1 cellular context compared by ENCODE assay signal in genomic region chr5:141320225-141321169, GRCh38.
TF ChIP-seq lines count a peak whose summit lies in the region.

TAF7 (minus strand) TSS chr5:141320784; CDS start chr5:141320044, 740 bp downstream.

TF ChIP-seq in WTC11, 78 proteins besides CTCF, POLR2A, EP300 and RAD21 (continued from another document):
- no peak for TF ChIP-seq AR (CRISPR knock-in tag; IDR thresholded peaks at IDR 0.05)
- TF ChIP-seq ZNF121 (CRISPR knock-in tag; IDR thresholded peaks at IDR 0.05): no peak
- TF ChIP-seq KAT7 (CRISPR knock-in tag; IDR thresholded peaks at IDR 0.05; ENCODE audit: borderline replicate concordance): no peak
- TF ChIP-seq NFATC4 (CRISPR knock-in tag; IDR thresholded peaks at IDR 0.05): no peak
- 0 out of 2 replicates have a peak, but pooled peaks have one; percentile 44 for TF ChIP-seq TEAD4 (CRISPR knock-in tag; IDR thresholded peaks at IDR 0.05)
- no peak for TF ChIP-seq EMX1 (CRISPR knock-in tag; IDR thresholded peaks at IDR 0.05)
- no peak for TF ChIP-seq NFYB (CRISPR knock-in tag; conservative IDR thresholded peaks at IDR 0.05; ENCODE audit: low read depth)
- TF ChIP-seq ATF3 (CRISPR knock-in tag; conservative IDR thresholded peaks at IDR 0.05): no peak
- no peak for TF ChIP-seq NR2C2 (CRISPR knock-in tag; IDR thresholded peaks at IDR 0.05)
- peak; percentile 83 for TF ChIP-seq TEAD1 (CRISPR knock-in tag; IDR thresholded peaks at IDR 0.05)
- no peak for TF ChIP-seq ATF2 (CRISPR knock-in tag; IDR thresholded peaks at IDR 0.05; ENCODE audit: borderline replicate concordance, low read depth)
- TF ChIP-seq ATF1 (CRISPR knock-in tag; IDR thresholded peaks at IDR 0.05): no peak
- TF ChIP-seq MYBL2 (CRISPR knock-in tag; IDR thresholded peaks at IDR 0.05): 0 out of 2 replicates have a peak, but pooled peaks have one; percentile 65
- TF ChIP-seq ZNF263 (CRISPR knock-in tag; IDR thresholded peaks at IDR 0.05; ENCODE audit: low read depth): no peak
- no peak for TF ChIP-seq ATF6 (CRISPR knock-in tag; IDR thresholded peaks at IDR 0.05)
- peak; percentile 64; the same call in 1 of the 2 replicates for TF ChIP-seq FOXP4 (CRISPR knock-in tag; IDR thresholded peaks at IDR 0.05)
- TF ChIP-seq JAZF1 (CRISPR knock-in tag; IDR thresholded peaks at IDR 0.05): no peak
- TF ChIP-seq RELA (CRISPR knock-in tag; IDR thresholded peaks at IDR 0.05; ENCODE audit: borderline replicate concordance): 0 out of 2 replicates have a peak, but pooled peaks have one; percentile 20
- no peak for TF ChIP-seq ZNF512 (CRISPR knock-in tag; IDR thresholded peaks at IDR 0.05; ENCODE audit: borderline replicate concordance)
- TF ChIP-seq GRHL2 (CRISPR knock-in tag; IDR thresholded peaks at IDR 0.05; ENCODE audit: insufficient replicate concordance, severe bottlenecking): no peak
- 0 out of 2 replicates have a peak, but pooled peaks have one; percentile 12 for TF ChIP-seq ELF4 (CRISPR knock-in tag; IDR thresholded peaks at IDR 0.05; ENCODE audit: low read depth)
- TF ChIP-seq IRF2 (CRISPR knock-in tag; IDR thresholded peaks at IDR 0.05; ENCODE audit: borderline replicate concordance, low read depth): no peak; the same call in 1 of the 2 replicates
- no peak for TF ChIP-seq CDX4 (CRISPR knock-in tag; IDR thresholded peaks at IDR 0.05; ENCODE audit: borderline replicate concordance)
- 0 out of 2 replicates have a peak, but pooled peaks have one; percentile 19 for TF ChIP-seq TP53 (CRISPR knock-in tag; IDR thresholded peaks at IDR 0.05)
- TF ChIP-seq RORB (CRISPR knock-in tag; IDR thresholded peaks at IDR 0.05): no peak
- TF ChIP-seq PRRX2 (CRISPR knock-in tag; IDR thresholded peaks at IDR 0.05): no peak
- no peak for TF ChIP-seq E2F1 (CRISPR knock-in tag; IDR thresholded peaks at IDR 0.05)
- no peak for TF ChIP-seq E2F4 (CRISPR knock-in tag; IDR thresholded peaks at IDR 0.05; ENCODE audit: borderline replicate concordance, low read depth)
- 0 out of 2 replicates have a peak, but pooled peaks have one; percentile 62 for TF ChIP-seq E2F5 (CRISPR knock-in tag; IDR thresholded peaks at IDR 0.05)
- no peak for TF ChIP-seq ZNF425 (CRISPR knock-in tag; conservative IDR thresholded peaks at IDR 0.05)
